In genomic region chr16:89909777-89910716, GRCh38 we compare ENCODE assay signal across 1 cellular context.
TF ChIP-seq lines count a peak whose summit lies in the region.

No MANE protein-coding gene starts in this region.

TF ChIP-seq in GM23338, 12 proteins besides CTCF, POLR2A, EP300 and RAD21 (continued from another document):
- TF ChIP-seq REST (IDR thresholded peaks at IDR 0.05; ENCODE audit: unreplicated experiment) = no peak
